Comparison of ENCODE assay signal across 24 cellular contexts in genomic region chr13:101123028-101123427, GRCh38.
"Had no signal": no experiment of that assay in that cellular context is flagged by ENCODE, and none has a peak within 500 bp of the region (broad histone marks: within the 10 kb centered on the region; RNA-seq: fewer than 3 reads in every experiment).

No MANE protein-coding gene starts in this region.

- H3K4me3 ChIP-seq: coronary artery, dorsolateral prefrontal cortex, esophagus muscularis mucosa, gastroesophageal sphincter, heart left ventricle, hepatocyte, left lung, lower lobe of right lung, mucosa of descending colon had no signal

- H3K4me1 Mint-ChIP-seq: mesothelial cell of epicardium, naive B cell had no signal

- H3K27ac ChIP-seq: coronary artery, dorsolateral prefrontal cortex, esophagus muscularis mucosa, foreskin keratinocyte, gastroesophageal sphincter, heart left ventricle, hepatocyte, left lung, lower lobe of right lung had no signal

- DNase-seq: dermis blood vessel endothelial cell; dorsolateral prefrontal cortex; effector CD4-positive, alpha-beta T cell; effector memory CD4-positive, alpha-beta T cell; foreskin keratinocyte; heart left ventricle; hypothalamus; left cardiac atrium; left lung; left ventricle myocardium superior; lower lobe of right lung; mesenchymal stem cell; mucosa of descending colon; naive B cell; naive thymus-derived CD8-positive, alpha-beta T cell had no signal

- H3K9me3 ChIP-seq: esophagus muscularis mucosa, gastroesophageal sphincter, heart left ventricle, left lung, lower lobe of right lung, mucosa of descending colon had no signal

- ATAC-seq: foreskin keratinocyte; gastroesophageal sphincter; heart left ventricle; left cardiac atrium; left lung; left ventricle myocardium superior; lower lobe of right lung; mucosa of descending colon; naive thymus-derived CD8-positive, alpha-beta T cell had no signal

- H3K27ac Mint-ChIP-seq: mesothelial cell of epicardium; naive B cell; naive thymus-derived CD8-positive, alpha-beta T cell had no signal

- H3K4me3 Mint-ChIP-seq: mesothelial cell of epicardium; naive B cell; naive thymus-derived CD8-positive, alpha-beta T cell had no signal

- H3K27me3 ChIP-seq: dorsolateral prefrontal cortex, esophagus muscularis mucosa, foreskin keratinocyte, gastroesophageal sphincter, heart left ventricle, hepatocyte, left lung had no signal

- H3K36me3 ChIP-seq: esophagus muscularis mucosa, gastroesophageal sphincter, heart left ventricle, left lung, lower lobe of right lung had no signal

- FAIRE-seq: endothelial cell of umbilical vein, frontal cortex, islet of Langerhans, keratinocyte had no signal

- H3K36me3 Mint-ChIP-seq: mesothelial cell of epicardium; naive B cell; naive thymus-derived CD8-positive, alpha-beta T cell had no signal

- H3K4me1 ChIP-seq: esophagus muscularis mucosa, foreskin keratinocyte, gastroesophageal sphincter, heart left ventricle, left lung, lower lobe of right lung had no signal

- H3K9me3 Mint-ChIP-seq: mesothelial cell of epicardium; naive B cell; naive thymus-derived CD8-positive, alpha-beta T cell had no signal
